31 cellular contexts compared by ENCODE assay signal in the genomic region with DNA sequence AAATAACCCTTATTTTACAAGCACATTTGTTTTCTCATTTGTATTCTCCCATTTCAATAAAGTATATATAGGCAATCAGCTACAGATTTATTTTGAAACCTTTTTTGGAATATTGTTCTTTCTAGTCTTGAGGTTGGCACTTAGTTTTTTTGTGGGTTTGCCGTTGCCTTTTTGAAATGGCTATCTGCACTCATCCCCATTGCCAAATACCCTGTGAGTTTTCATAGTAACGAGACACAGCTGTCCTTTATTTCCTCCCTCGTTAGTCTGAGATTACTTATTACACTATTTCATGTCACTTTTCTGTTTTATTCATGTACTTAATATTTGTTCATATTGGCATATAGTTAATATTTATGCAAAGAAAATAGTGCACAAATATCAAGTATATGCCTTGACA.
"Had no signal": no experiment of that assay in that cellular context is flagged by ENCODE, and none has a peak within 500 bp of the region (broad histone marks: within the 10 kb centered on the region; RNA-seq: fewer than 3 reads in every experiment).

No MANE protein-coding gene starts in this region.

- ATAC-seq: activated CD8-positive, alpha-beta T cell treated with anti-CD3 and anti-CD28 coated beads for 36 hours; activated naive CD8-positive, alpha-beta T cell treated with anti-CD3 and anti-CD28 coated beads, Interleukin-2, amount 50 U/mL, for 24 hours; activated T-cell treated with anti-CD3 and anti-CD28 coated beads, Interleukin-2, amount 50 U/mL, for 4 hours; activated T-cell treated with anti-CD3 and anti-CD28 coated beads, Interleukin-2, amount 50 U/mL, for 72 hours; body of pancreas had no signal

- H3K36me3 ChIP-seq: adrenal gland, brain microvascular endothelial cell, breast epithelium had no signal

- H3K4me1 ChIP-seq: body of pancreas, breast epithelium had no signal

- H3K27me3 ChIP-seq: adrenal gland, body of pancreas, brain microvascular endothelial cell, breast epithelium had no signal

- FAIRE-seq: astrocyte, colon, TTC549 had no signal

- H3K9me3 ChIP-seq: adrenal gland, body of pancreas, breast epithelium had no signal

- DNase-seq: activated B cell treated with CpG ODN at 0.5 μM for 24 hours; activated CD4-positive, alpha-beta memory T cell treated with anti-CD3 and anti-CD28 coated beads for 36 hours; activated CD4-positive, alpha-beta T cell treated with anti-CD3 and anti-CD28 coated beads for 4 hours; activated CD4-positive, alpha-beta T cell treated with anti-CD3 and anti-CD28 coated beads, Interleukin-2, amount 10 ng/mL, durations not matched to agents 24 days and 14 days; activated CD4-positive, alpha-beta T cell treated with anti-CD3 and anti-CD28 coated beads, Interleukin-2, amount 50 U/mL, for 1 hour; activated CD4-positive, alpha-beta T cell treated with anti-CD3 and anti-CD28 coated beads, Interleukin-2, amount 50 U/mL, for 4 hours; activated CD4-positive, CD25-positive, alpha-beta regulatory T cell treated with anti-CD3 and anti-CD28 coated beads, Interleukin-2, amount 50 U/mL, for 72 hours; activated CD8-positive, alpha-beta memory T cell treated with anti-CD3 and anti-CD28 coated beads, Interleukin-2, amount 50 U/mL, for 4 hours; activated CD8-positive, alpha-beta T cell treated with anti-CD3 and anti-CD28 coated beads for 36 hours; activated effector memory CD4-positive, alpha-beta T cell treated with Interleukin-2 at 50 U/mL for 16 hours; activated gamma-delta T cell; activated naive CD4-positive, alpha-beta T cell treated with anti-CD3 and anti-CD28 coated beads, Interleukin-2, amount 10 ng/mL, durations not matched to agents 7 days and 5 days; activated naive CD4-positive, alpha-beta T cell treated with Interleukin-2 at 50 U/mL for 16 hours; activated naive CD8-positive, alpha-beta T cell treated with anti-CD3 and anti-CD28 coated beads, Interleukin-2, amount 10 ng/mL, durations not matched to agents 7 days and 5 days; activated naive CD8-positive, alpha-beta T cell treated with anti-CD3 and anti-CD28 coated beads, Interleukin-2, amount 50 U/mL, for 24 hours; activated T-cell treated with anti-CD3 and anti-CD28 coated beads for 4 hours; activated T-cell treated with anti-CD3 and anti-CD28 coated beads, Interleukin-2, amount 50 U/mL, for 1 hour; activated T-cell treated with anti-CD3 and anti-CD28 coated beads, Interleukin-2, amount 50 U/mL, for 4 hours; activated T-cell treated with anti-CD3 and anti-CD28 coated beads, Interleukin-2, amount 50 U/mL, for 72 hours; adrenal gland; amniotic stem cell; aorta; body of pancreas; brain microvascular endothelial cell; central memory CD4-positive, alpha-beta T cell; T-helper 2 cell; T-helper 9 cell had no signal

- H3K4me3 ChIP-seq: adrenal gland, body of pancreas, breast epithelium had no signal

- H3K27ac ChIP-seq: adrenal gland, body of pancreas, brain microvascular endothelial cell, breast epithelium had no signal
